In genomic region chr18:23619388-23619873, GRCh38 we compare ENCODE assay signal across 8 cellular contexts. TPM values are rescaled to one million over a fixed set of nuclear protein-coding genes. Genes with fewer than 3 reads are reported as not detected.
DNase-seq lines count a peak whose midpoint lies in the region; ATAC-seq and TF ChIP-seq lines count a peak whose summit lies in the region.

No MANE protein-coding gene starts in this region.

- intact Hi-C loops in CD8-positive, alpha-beta T cell (cut with DNase I, micrococcal nuclease): no loop called here
- intact Hi-C loops in activated T-helper 1 cell treated with anti-CD3 and anti-CD28 coated beads, Interleukin-12 subunit alpha, Interleukin-12 subunit beta, Interleukin-2, Interleukin-4 antibody, amounts not matched to agents 30 ng/mL and 10 ng/mL and 1 ng/mL, durations not matched to agents 14 hours and 24 hours and 36 hours (cut with micrococcal nuclease): no loop called here
- intact Hi-C loops in gastrocnemius medialis (cut with DNase I; ENCODE audit: low total_unique reads): no loop called here

- CTCF ChIA-PET in CD8-positive, alpha-beta T cell (lab: Charles Lee): interaction anchor here (1.3 to 4.0 kb wide), 3 partner anchors 66 to 194 kb away, joined by 3 to 28 read pairs (median 4); no protein-coding TSS in a partner anchor

- H3K4me3 Mint-ChIP-seq in CD8-positive, alpha-beta T cell: peak overlapping the region; percentile 72
- H3K4me3 Mint-ChIP-seq in activated T-helper 1 cell treated with anti-CD3 and anti-CD28 coated beads, Interleukin-12 subunit alpha, Interleukin-12 subunit beta, Interleukin-2, Interleukin-4 antibody, amounts not matched to agents 30 ng/mL and 10 ng/mL and 1 ng/mL, durations not matched to agents 14 hours and 24 hours and 36 hours: peak overlapping the region; percentile 22

- H3K4me3 ChIP-seq in CD8-positive, alpha-beta T cell (ENCODE audit: low read depth, low read length): peak overlapping the region; percentile 26
- peak overlapping the region; percentile 34 for H3K4me3 ChIP-seq in hepatocyte
- peak overlapping the region; percentile 43 to 64 (median 46) for H3K4me3 ChIP-seq in gastrocnemius medialis

- TF ChIP-seq CTCF in CD8-positive, alpha-beta T cell (IDR thresholded peaks at IDR 0.05): no peak
- TF ChIP-seq CTCF in hepatocyte (IDR thresholded peaks at IDR 0.05; ENCODE audit: poor library complexity): no peak
- TF ChIP-seq CTCF in gastrocnemius medialis (IDR thresholded peaks at IDR 0.05 in 4 of 5, conservative IDR thresholded peaks at IDR 0.05 in 1 of 5): no peak

- peaks cover 11% of the 10 kb centered on the region for H3K4me1 Mint-ChIP-seq in CD8-positive, alpha-beta T cell (ENCODE audit: low read depth)
- H3K4me1 Mint-ChIP-seq in activated T-helper 1 cell treated with anti-CD3 and anti-CD28 coated beads, Interleukin-12 subunit alpha, Interleukin-12 subunit beta, Interleukin-2, Interleukin-4 antibody, amounts not matched to agents 30 ng/mL and 10 ng/mL and 1 ng/mL, durations not matched to agents 14 hours and 24 hours and 36 hours (ENCODE audit: low read depth): peaks cover 15% of the 10 kb centered on the region

- ATAC-seq in CD8-positive, alpha-beta T cell: peak; percentile 36
- ATAC-seq in GM21825 (IDR thresholded peaks at IDR 0.05; ENCODE audit: unreplicated experiment) (peak; percentile 26), gastrocnemius medialis (no peak), HG02938 (IDR thresholded peaks at IDR 0.05; ENCODE audit: unreplicated experiment) (no peak), GM18519 (IDR thresholded peaks at IDR 0.05; ENCODE audit: low FRiP score, unreplicated experiment) (no peak)

- 4% methylated on average over 34 of the region's 41 CpGs for WGBS in hepatocyte (ENCODE audit: low lambda C conversion rate, missing lambda C conversion rate)

- no peaks in the 10 kb centered on the region for H3K4me1 ChIP-seq in CD8-positive, alpha-beta T cell (ENCODE audit: insufficient read depth, low read length)
- H3K4me1 ChIP-seq in hepatocyte (ENCODE audit: insufficient read depth) (peaks cover 27% of the 10 kb centered on the region), gastrocnemius medialis (no peaks in the 10 kb centered on the region)

- H3K4me2 ChIP-seq in hepatocyte: peak overlapping the region; percentile 87

- H3K27me3 Mint-ChIP-seq in CD8-positive, alpha-beta T cell (ENCODE audit: low read depth): peaks cover 39% of the 10 kb centered on the region
- H3K27me3 Mint-ChIP-seq in activated T-helper 1 cell treated with anti-CD3 and anti-CD28 coated beads, Interleukin-12 subunit alpha, Interleukin-12 subunit beta, Interleukin-2, Interleukin-4 antibody, amounts not matched to agents 30 ng/mL and 10 ng/mL and 1 ng/mL, durations not matched to agents 14 hours and 24 hours and 36 hours (ENCODE audit: insufficient read depth): peaks cover 53% of the 10 kb centered on the region

- H3K27ac Mint-ChIP-seq in CD8-positive, alpha-beta T cell: no peak overlapping the region
- H3K27ac Mint-ChIP-seq in activated T-helper 1 cell treated with anti-CD3 and anti-CD28 coated beads, Interleukin-12 subunit alpha, Interleukin-12 subunit beta, Interleukin-2, Interleukin-4 antibody, amounts not matched to agents 30 ng/mL and 10 ng/mL and 1 ng/mL, durations not matched to agents 14 hours and 24 hours and 36 hours: no peak overlapping the region

- no peaks in the 10 kb centered on the region for H3K36me3 ChIP-seq in CD8-positive, alpha-beta T cell (ENCODE audit: insufficient read depth, low read length)
- H3K36me3 ChIP-seq in hepatocyte (replicated peaks; ENCODE audit: insufficient read depth, low read depth) (no peaks in the 10 kb centered on the region), gastrocnemius medialis (no peaks in the 10 kb centered on the region)

- peaks cover 11% of the 10 kb centered on the region for H3K27me3 ChIP-seq in CD8-positive, alpha-beta T cell (ENCODE audit: insufficient read depth, low read length)
- H3K27me3 ChIP-seq in hepatocyte: peaks cover 7% of the 10 kb centered on the region
- peaks cover 0 to 8% (median 2%) of the 10 kb centered on the region in 3 donors for H3K27me3 ChIP-seq in gastrocnemius medialis

- H2AFZ ChIP-seq in hepatocyte: peak overlapping the region; percentile 88

- no peaks in the 10 kb centered on the region for H3K9me3 ChIP-seq in CD8-positive, alpha-beta T cell (ENCODE audit: low read length)
- no peaks in the 10 kb centered on the region for H3K9me3 ChIP-seq in hepatocyte (ENCODE audit: low read depth)
- no peaks in the 10 kb centered on the region for H3K9me3 ChIP-seq in gastrocnemius medialis

- POLR2A ChIA-PET in CD8-positive, alpha-beta T cell (lab: Charles Lee): no interaction called here

- no peaks in the 10 kb centered on the region for H3K36me3 Mint-ChIP-seq in CD8-positive, alpha-beta T cell
- no peaks in the 10 kb centered on the region for H3K36me3 Mint-ChIP-seq in activated T-helper 1 cell treated with anti-CD3 and anti-CD28 coated beads, Interleukin-12 subunit alpha, Interleukin-12 subunit beta, Interleukin-2, Interleukin-4 antibody, amounts not matched to agents 30 ng/mL and 10 ng/mL and 1 ng/mL, durations not matched to agents 14 hours and 24 hours and 36 hours (ENCODE audit: low read depth)

- no peaks in the 10 kb centered on the region for H3K79me2 ChIP-seq in hepatocyte

- in situ Hi-C loops in gastrocnemius medialis (cut with MboI; ENCODE audit: low sequenced_read_pairs in 4 of 4): no loop called here

- TF ChIP-seq POLR2A in gastrocnemius medialis (IDR thresholded peaks at IDR 0.05): no peak

- H4K20me1 ChIP-seq in hepatocyte (ENCODE audit: insufficient read depth, poor library complexity, severe bottlenecking): no peaks in the 10 kb centered on the region

- H3K9me3 Mint-ChIP-seq in CD8-positive, alpha-beta T cell: no peaks in the 10 kb centered on the region
- no peaks in the 10 kb centered on the region for H3K9me3 Mint-ChIP-seq in activated T-helper 1 cell treated with anti-CD3 and anti-CD28 coated beads, Interleukin-12 subunit alpha, Interleukin-12 subunit beta, Interleukin-2, Interleukin-4 antibody, amounts not matched to agents 30 ng/mL and 10 ng/mL and 1 ng/mL, durations not matched to agents 14 hours and 24 hours and 36 hours

- no peak for DNase-seq in CD8-positive, alpha-beta T cell
- DNase-seq in activated T-helper 1 cell treated with anti-CD3 and anti-CD28 coated beads, Interleukin-12 subunit alpha, Interleukin-12 subunit beta, Interleukin-2, Interleukin-4 antibody, amounts not matched to agents 30 ng/mL and 10 ng/mL and 1 ng/mL, durations not matched to agents 14 hours and 24 hours and 36 hours (ENCODE audit: low spot score): no peak
- DNase-seq in hepatocyte (ENCODE audit: low spot score): peak; percentile 64
- DNase-seq in gastrocnemius medialis: no peak
- no peak for DNase-seq in hippocampal formation (lab: John Stamatoyannopoulos, UW)

- no peak overlapping the region for H3K27ac ChIP-seq in CD8-positive, alpha-beta T cell (ENCODE audit: low read depth, low read length)
- H3K27ac ChIP-seq in hepatocyte (peak overlapping the region; percentile 63), gastrocnemius medialis (no peak overlapping the region)

- no peaks in the 10 kb centered on the region for H3K9me2 ChIP-seq in hepatocyte (replicated peaks; ENCODE audit: insufficient read depth)

RNA-seq across cellular contexts. Expression of gene NPC1, which starts 33.1 kb away (rescaled TPM):
- 10 to 100 TPM; 37.3 to 38.9 TPM for total RNA-seq in CD8-positive, alpha-beta T cell
- 30.1 and 30.2 TPM in 2 replicates for total RNA-seq in activated T-helper 1 cell treated with anti-CD3 and anti-CD28 coated beads, Interleukin-12 subunit alpha, Interleukin-12 subunit beta, Interleukin-2, Interleukin-4 antibody, amounts not matched to agents 30 ng/mL and 10 ng/mL and 1 ng/mL, durations not matched to agents 14 hours and 24 hours and 36 hours
- total RNA-seq in hepatocyte (57.5 and 77.2 TPM in 2 replicates), gastrocnemius medialis (10 to 100 TPM; 35.7 to 99.4 (median 46.2) TPM)
- 52.5 and 54.0 TPM in 2 replicates for polyA plus RNA-seq in hepatocyte

RNA-seq across cellular contexts. Expression of gene ANKRD29, which starts 43.3 kb away (rescaled TPM):
- not detected for total RNA-seq in CD8-positive, alpha-beta T cell
- not detected in 2 replicates for total RNA-seq in activated T-helper 1 cell treated with anti-CD3 and anti-CD28 coated beads, Interleukin-12 subunit alpha, Interleukin-12 subunit beta, Interleukin-2, Interleukin-4 antibody, amounts not matched to agents 30 ng/mL and 10 ng/mL and 1 ng/mL, durations not matched to agents 14 hours and 24 hours and 36 hours
- 12.1 and 17.4 TPM in 2 replicates for total RNA-seq in hepatocyte
- polyA plus RNA-seq in hepatocyte: 7.7 and 8.9 TPM in 2 replicates
- 1 to 10 TPM in 3 of 4 donors, under 1 TPM in 1; 0.93 to 2.8 (median 1.6) TPM for total RNA-seq in gastrocnemius medialis

Comparison
In these comparisons a context has a peak if more than half of its experiments do, and no peak if none do; other contexts are left out.
1. ATAC-seq: peak in CD8-positive, alpha-beta T cell (single experiment) and GM21825 (single experiment); none in gastrocnemius medialis (0 of 2), HG02938 (single experiment) and GM18519 (single experiment).
2. Peak in every context shown above with its lines, with median percentiles within 50 percentile points of each other: H3K4me3 ChIP-seq.